Comparison of ENCODE assay signal across 1 cellular context in the genomic region with DNA sequence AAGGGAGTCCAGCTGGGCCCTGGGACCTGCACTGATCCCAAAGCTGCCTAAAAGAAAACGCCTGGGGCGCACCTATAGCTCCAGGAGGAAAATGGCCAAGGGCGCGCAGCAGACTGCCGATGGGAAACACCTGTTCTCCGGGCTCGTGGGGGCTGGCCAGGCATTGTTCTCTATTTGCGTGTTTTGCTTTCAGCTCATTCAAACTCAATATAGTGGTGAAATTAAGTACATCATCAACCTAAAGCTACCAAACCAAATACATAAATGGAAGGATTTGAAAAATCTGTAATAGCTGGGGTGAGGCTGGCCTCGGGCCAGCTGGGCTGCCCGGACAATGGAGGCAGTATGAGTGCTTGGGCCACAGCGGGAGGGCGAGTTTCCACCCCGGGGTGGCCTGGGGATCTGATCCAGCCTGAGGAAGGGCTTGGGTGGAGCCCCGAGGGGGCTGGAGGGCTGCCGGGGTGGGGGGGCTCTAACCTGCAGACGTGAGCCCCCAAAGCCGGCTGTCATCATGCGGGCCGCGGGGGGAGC.
TF ChIP-seq lines count a peak whose summit lies in the region.

No MANE protein-coding gene starts in this region.

TF ChIP-seq in HepG2, 621 proteins besides CTCF, POLR2A, EP300 and RAD21 (continued from another document):
- TF ChIP-seq, protein P1, sequence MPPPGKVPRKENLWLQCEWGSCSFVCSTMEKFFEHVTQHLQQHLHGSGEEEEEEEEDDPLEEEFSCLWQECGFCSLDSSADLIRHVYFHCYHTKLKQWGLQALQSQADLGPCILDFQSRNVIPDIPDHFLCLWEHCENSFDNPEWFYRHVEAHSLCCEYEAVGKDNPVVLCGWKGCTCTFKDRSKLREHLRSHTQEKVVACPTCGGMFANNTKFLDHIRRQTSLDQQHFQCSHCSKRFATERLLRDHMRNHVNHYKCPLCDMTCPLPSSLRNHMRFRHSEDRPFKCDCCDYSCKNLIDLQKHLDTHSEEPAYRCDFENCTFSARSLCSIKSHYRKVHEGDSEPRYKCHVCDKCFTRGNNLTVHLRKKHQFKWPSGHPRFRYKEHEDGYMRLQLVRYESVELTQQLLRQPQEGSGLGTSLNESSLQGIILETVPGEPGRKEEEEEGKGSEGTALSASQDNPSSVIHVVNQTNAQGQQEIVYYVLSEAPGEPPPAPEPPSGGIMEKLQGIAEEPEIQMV (CRISPR knock-in tag; IDR thresholded peaks at IDR 0.05; ENCODE audit: low read depth), result no peak
- TF ChIP-seq ZNF501 (CRISPR knock-in tag; IDR thresholded peaks at IDR 0.05) (no peak), ZFP36L2 (CRISPR knock-in tag; IDR thresholded peaks at IDR 0.05) (no peak), MTA1 (CRISPR knock-in tag; IDR thresholded peaks at IDR 0.05; ENCODE audit: borderline replicate concordance) (no peak), SOX6 (IDR thresholded peaks at IDR 0.05) (no peak), SOX6 (CRISPR knock-in tag; IDR thresholded peaks at IDR 0.05) (no peak), CHD4 (IDR thresholded peaks at IDR 0.05; ENCODE audit: borderline replicate concordance, low read length) (no peak)
- TF ChIP-seq, protein P2, sequence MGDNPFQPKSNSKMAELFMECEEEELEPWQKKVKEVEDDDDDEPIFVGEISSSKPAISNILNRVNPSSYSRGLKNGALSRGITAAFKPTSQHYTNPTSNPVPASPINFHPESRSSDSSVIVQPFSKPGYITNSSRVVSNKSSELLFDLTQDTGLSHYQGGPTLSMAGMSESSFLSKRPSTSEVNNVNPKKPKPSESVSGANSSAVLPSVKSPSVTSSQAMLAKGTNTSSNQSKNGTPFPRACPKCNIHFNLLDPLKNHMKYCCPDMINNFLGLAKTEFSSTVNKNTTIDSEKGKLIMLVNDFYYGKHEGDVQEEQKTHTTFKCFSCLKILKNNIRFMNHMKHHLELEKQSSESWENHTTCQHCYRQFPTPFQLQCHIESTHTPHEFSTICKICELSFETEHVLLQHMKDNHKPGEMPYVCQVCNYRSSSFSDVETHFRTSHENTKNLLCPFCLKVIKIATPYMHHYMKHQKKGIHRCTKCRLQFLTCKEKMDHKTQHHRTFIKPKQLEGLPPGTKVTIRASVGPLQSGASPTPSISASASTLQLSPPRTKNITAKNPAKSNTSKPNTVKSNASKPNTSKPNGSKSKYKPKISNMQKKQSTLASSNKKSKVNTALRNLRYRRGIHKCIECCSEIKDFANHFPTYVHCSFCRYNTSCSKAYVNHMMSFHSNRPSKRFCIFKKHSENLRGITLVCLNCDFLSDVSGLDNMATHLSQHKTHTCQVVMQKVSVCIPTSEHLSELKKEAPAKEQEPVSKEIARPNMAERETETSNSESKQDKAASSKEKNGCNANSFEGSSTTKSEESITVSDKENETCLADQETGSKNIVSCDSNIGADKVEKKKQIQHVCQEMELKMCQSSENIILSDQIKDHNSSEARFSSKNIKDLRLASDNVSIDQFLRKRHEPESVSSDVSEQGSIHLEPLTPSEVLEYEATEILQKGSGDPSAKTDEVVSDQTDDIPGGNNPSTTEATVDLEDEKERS (CRISPR knock-in tag; IDR thresholded peaks at IDR 0.05), result no peak
